Comparison of ENCODE assay signal across 26 cellular contexts in genomic region chr13:109859216-109859835, GRCh38.
A peak's percentile ranks its signal among the peaks of the same experiment; 100 is the strongest.
DNase-seq lines count a peak whose midpoint lies in the region; ATAC-seq and TF ChIP-seq lines count a peak whose summit lies in the region.
"Had no signal": no experiment of that assay in that cellular context is flagged by ENCODE, and none has a peak within 500 bp of the region (broad histone marks: within the 10 kb centered on the region; RNA-seq: fewer than 3 reads in every experiment).

No MANE protein-coding gene starts in this region.

- H3K4me2 ChIP-seq in mammary epithelial cell (ENCODE audit: insufficient read depth, low read depth, low read length), result no peak overlapping the region

- no TSS peak for BruUV-seq in mammary epithelial cell (replicated peaks; lab: Mats Ljungman, UMichigan)

- no peaks in the 10 kb centered on the region for H3K9me3 Mint-ChIP-seq in endodermal cell
- H3K9me3 Mint-ChIP-seq: HFFc6 had no signal

- H3K4me1 Mint-ChIP-seq in endodermal cell, result no peaks in the 10 kb centered on the region

- dilution Hi-C loops in mammary epithelial cell (cut with HindIII; ENCODE audit: low sequenced_read_pairs), result no loop called here

- no peak overlapping the region for H3K4me3 ChIP-seq in left ventricle myocardium inferior
- no peak overlapping the region for H3K4me3 ChIP-seq in endodermal cell (ENCODE audit: low read length)
- no peak overlapping the region for H3K4me3 ChIP-seq in lung
- H3K4me3 ChIP-seq in retinal pigment epithelial cell (ENCODE audit: low read length), result no peak overlapping the region
- no peak overlapping the region for H3K4me3 ChIP-seq in mammary epithelial cell (replicated peaks in 1 of 3; ENCODE audit: insufficient read depth in 1 of 3, low read depth in 2 of 3, low read length in 3 of 3)
- H3K4me3 ChIP-seq: GM12878, HAP-1, SK-N-MC had no signal

- ATAC-seq in Right ventricle myocardium superior (ENCODE audit: poor library complexity), result peak; percentile 84
- no peak for ATAC-seq in lung (ENCODE audit: insufficient read depth, low FRiP score)
- ATAC-seq: GM12878 had no signal

- DNase-seq in Right ventricle myocardium superior (no peak), left ventricle myocardium inferior (no peak), endodermal cell (peak; percentile 43), lung (ENCODE audit: low spot score) (peak; percentile 21), retinal pigment epithelial cell (ENCODE audit: low read depth) (peak; percentile 93), LoVo (ENCODE audit: low spot score) (no peak), mammary epithelial cell (no peak)
- DNase-seq in stimulated activated CD4-positive, alpha-beta T cell treated with anti-CD3 and anti-CD28 coated beads, Interleukin-1b, Interleukin-23, amount 100 ng/mL, for 48 hours, result no peak
- DNase-seq: 8988T, ACHN, DMS53, GOT3, HFFc6, IMR-90, KG1, NCI-H1048, NCI-H1417 treated with DMSO at 0.1 percent for 48 hours, NCI-H1694 treated with DMSO at 0.1 percent for 48 hours, NCI-H2081, NCI-H2227 treated with DMSO at 0.1 percent for 48 hours, NCI-H526 treated with DMSO at 0.1 percent for 48 hours, RPMI8226, SHP77 treated with DMSO at 0.1 percent for 48 hours had no signal

- TF ChIP-seq CTCF in left ventricle myocardium inferior (IDR thresholded peaks at IDR 0.05; ENCODE audit: borderline replicate concordance) (no peak), endodermal cell (conservative IDR thresholded peaks at IDR 0.05) (no peak), lung (IDR thresholded peaks at IDR 0.05; ENCODE audit: control extremely low read depth, extremely low read depth) (no peak), retinal pigment epithelial cell (conservative IDR thresholded peaks at IDR 0.05; ENCODE audit: low read depth, low read length) (no peak), mammary epithelial cell (conservative IDR thresholded peaks at IDR 0.05 in 1 of 2, IDR thresholded peaks at IDR 0.05 in 1 of 2; ENCODE audit: extremely low read depth in 1 of 2, insufficient read depth in 1 of 2, low read depth in 1 of 2, low read length in 2 of 2) (no peak)

- WGBS in endodermal cell (ENCODE audit: insufficient coverage in 1 of 2, insufficient read length in 1 of 2), 2 experiments, result 89 to 95% methylated on average over 5 to 8 of the region's 8 CpGs
- WGBS in lung, 2 donors, result 85 to 87% methylated on average over 8 of the region's 8 CpGs
- WGBS in mammary epithelial cell (ENCODE audit: low coverage, missing lambda C conversion rate), result 97% methylated on average over 5 of the region's 8 CpGs

- in situ Hi-C loops in mammary epithelial cell (cut with MboI; ENCODE audit: low sequenced_read_pairs in 2 of 2), result no loop called here

- no peak overlapping the region for H3K4me3 Mint-ChIP-seq in endodermal cell
- H3K4me3 Mint-ChIP-seq: HFFc6 had no signal

- H3K9ac ChIP-seq in endodermal cell (ENCODE audit: extremely low read depth, low read length, poor library complexity, severe bottlenecking), result no peak overlapping the region
- no peak overlapping the region for H3K9ac ChIP-seq in mammary epithelial cell (ENCODE audit: insufficient read depth, low read length)

- H3K9me3 ChIP-seq in left ventricle myocardium inferior (replicated peaks) (no peaks in the 10 kb centered on the region), endodermal cell (ENCODE audit: control insufficient read depth, low read length) (no peaks in the 10 kb centered on the region), lung (ENCODE audit: control insufficient read depth in 2 of 2, insufficient read depth in 1 of 2, low read length in 1 of 2) (no peaks in the 10 kb centered on the region), mammary epithelial cell (replicated peaks; ENCODE audit: insufficient read depth, low read length) (no peaks in the 10 kb centered on the region)
- H3K9me3 ChIP-seq: HAP-1 had no signal

- H4K20me1 ChIP-seq in mammary epithelial cell (ENCODE audit: insufficient read depth, low read length), result no peaks in the 10 kb centered on the region

- H3K27me3 Mint-ChIP-seq in endodermal cell (ENCODE audit: insufficient read depth), result no peaks in the 10 kb centered on the region

- H3K4me1 ChIP-seq in left ventricle myocardium inferior, result no peaks in the 10 kb centered on the region
- H3K4me1 ChIP-seq in endodermal cell (ENCODE audit: control insufficient read depth, insufficient read depth, low read length), result no peaks in the 10 kb centered on the region
- no peaks in the 10 kb centered on the region for H3K4me1 ChIP-seq in lung (ENCODE audit: control insufficient read depth in 2 of 2, insufficient read depth in 2 of 2, low read length in 2 of 2)
- H3K4me1 ChIP-seq in mammary epithelial cell (ENCODE audit: insufficient read depth, low read length), result peaks cover 24% of the 10 kb centered on the region
- H3K4me1 ChIP-seq: HAP-1 had no signal

- H3K27ac Mint-ChIP-seq in endodermal cell, result no peak overlapping the region
- H3K27ac Mint-ChIP-seq: HFFc6 had no signal

- H3K27ac ChIP-seq in left ventricle myocardium inferior (replicated peaks) (no peak overlapping the region), endodermal cell (ENCODE audit: low read depth, low read length) (no peak overlapping the region), lung (ENCODE audit: low read depth in 1 of 2, low read length in 1 of 2) (no peak overlapping the region), mammary epithelial cell (ENCODE audit: insufficient read depth, low read depth, low read length) (no peak overlapping the region)
- H3K27ac ChIP-seq: SK-N-MC had no signal

- H3K36me3 ChIP-seq in left ventricle myocardium inferior, result no peaks in the 10 kb centered on the region
- H3K36me3 ChIP-seq in endodermal cell (ENCODE audit: control insufficient read depth, insufficient read depth, low read length), result no peaks in the 10 kb centered on the region
- no peaks in the 10 kb centered on the region for H3K36me3 ChIP-seq in lung (ENCODE audit: control insufficient read depth in 2 of 2, insufficient read depth in 2 of 2, low read length in 2 of 2)
- H3K36me3 ChIP-seq in mammary epithelial cell (ENCODE audit: insufficient read depth, low read length), result no peaks in the 10 kb centered on the region
- H3K36me3 ChIP-seq: HAP-1 had no signal

- intact Hi-C loops in Right ventricle myocardium superior (cut with DNase I), result no loop called here
- intact Hi-C loops in left ventricle myocardium inferior (cut with micrococcal nuclease), result no loop called here
- intact Hi-C loops in mammary epithelial cell (cut with micrococcal nuclease), result no loop called here

- H3K27me3 ChIP-seq in left ventricle myocardium inferior (ENCODE audit: low read depth), result peaks cover 8% of the 10 kb centered on the region
- H3K27me3 ChIP-seq in endodermal cell (ENCODE audit: control insufficient read depth, insufficient read depth, low read length, poor library complexity, severe bottlenecking), result no peaks in the 10 kb centered on the region
- H3K27me3 ChIP-seq in lung (ENCODE audit: control insufficient read depth, insufficient read depth), result no peaks in the 10 kb centered on the region
- H3K27me3 ChIP-seq in mammary epithelial cell (ENCODE audit: insufficient read depth, low read length), result no peaks in the 10 kb centered on the region

- no peaks in the 10 kb centered on the region for H3K36me3 Mint-ChIP-seq in endodermal cell (ENCODE audit: low read depth)

- CTCF ChIA-PET in mammary epithelial cell (lab: Charles Lee; ENCODE audit: low non-redundant PET), result no interaction called here

- no peak overlapping the region for H2AFZ ChIP-seq in mammary epithelial cell (ENCODE audit: low read depth, low read length)

- H3K79me2 ChIP-seq in mammary epithelial cell (ENCODE audit: insufficient read depth, low read length), result no peaks in the 10 kb centered on the region

Comparison
In these comparisons a context has a peak if more than half of its experiments do, and no peak if none do; other contexts are left out.
1. DNase-seq: peak in endodermal cell (single experiment), lung (single experiment) and retinal pigment epithelial cell (single experiment); none in Right ventricle myocardium superior (single experiment), left ventricle myocardium inferior (single experiment), LoVo (single experiment), stimulated activated CD4-positive, alpha-beta T cell treated with anti-CD3 and anti-CD28 coated beads, Interleukin-1b, Interleukin-23, amount 100 ng/mL, for 48 hours (single experiment) and mammary epithelial cell (single experiment).